8 cellular contexts compared by ENCODE assay signal in the genomic region with DNA sequence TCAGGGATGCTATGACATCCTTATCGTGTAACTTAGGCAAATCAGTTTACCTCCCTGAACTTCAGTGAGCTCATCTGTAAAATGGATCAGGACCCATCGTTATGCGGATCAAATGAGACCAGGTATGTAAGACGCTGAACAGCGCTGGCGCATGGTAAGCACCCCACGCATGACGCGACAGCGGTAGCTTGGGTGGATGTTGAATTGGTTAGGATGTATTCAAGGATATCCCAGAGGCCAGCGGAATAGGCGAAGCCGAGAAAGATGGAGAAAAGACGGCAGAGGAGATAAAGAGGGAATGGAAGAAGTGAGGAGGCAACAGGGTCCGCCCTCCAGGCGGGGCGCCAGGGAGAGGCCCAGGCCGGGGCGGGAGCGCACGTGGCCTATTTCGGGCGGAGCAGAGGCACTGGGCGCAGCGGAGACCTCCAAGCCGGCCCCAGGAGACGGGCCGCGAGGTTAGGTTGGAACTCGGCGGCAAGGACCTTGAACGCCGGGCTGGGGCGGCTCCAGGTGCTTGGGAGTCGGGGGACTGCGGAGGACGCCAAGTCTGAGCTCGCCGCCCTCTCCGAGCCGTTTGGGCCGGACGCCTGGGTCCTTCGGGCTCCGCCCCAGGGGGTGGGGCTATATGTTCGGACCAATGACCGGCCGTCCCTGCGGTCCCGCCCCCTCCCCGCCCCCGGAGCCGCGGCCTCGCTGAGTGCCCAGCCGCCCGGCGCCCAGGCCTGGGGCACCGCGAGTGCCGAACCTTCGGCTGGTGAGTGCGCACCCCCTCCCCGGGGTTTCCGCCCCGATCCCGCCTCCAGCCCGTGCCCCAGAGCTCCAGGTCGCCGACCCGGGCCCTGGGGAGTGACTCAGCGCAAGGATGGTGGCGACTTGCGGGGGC. TPM values are rescaled to one million over a fixed set of nuclear protein-coding genes. Genes with fewer than 3 reads are reported as not detected.
DNase-seq lines count a peak whose midpoint lies in the region; ATAC-seq and TF ChIP-seq lines count a peak whose summit lies in the region.

Gene ZNF771, plus strand, starts transcription at position 696 of the 883 bp plus-strand sequence. CDS start 448 bp downstream, outside the sequence.

- peak; percentile 92 for TF ChIP-seq POLR2A in Raji (IDR thresholded peaks at IDR 0.05; ENCODE audit: insufficient read depth, low read depth, low read length)

- TF ChIP-seq CTCF in foreskin keratinocyte (conservative IDR thresholded peaks at IDR 0.05) = peak; percentile 13

- H3K36me3 ChIP-seq in KOPT-K1 (ENCODE audit: insufficient read depth, low read length) (peaks cover 24% of the 10 kb centered on the region), neuron (ENCODE audit: insufficient read depth, low read length) (peaks cover 9% of the 10 kb centered on the region)

- ATAC-seq in GM21723 (IDR thresholded peaks at IDR 0.05; ENCODE audit: unreplicated experiment) = peak; percentile 82
- ATAC-seq in foreskin keratinocyte = peak; percentile 78

- DNase-seq in Daoy (ENCODE audit: low read depth) (peak; percentile 87), activated gamma-delta T cell treated with Interleukin-2 at 50 U/mL for 16 hours (peak; percentile 90), foreskin keratinocyte (peak; percentile 59 to 83), stromal cell of bone marrow (ENCODE audit: low read depth) (peak; percentile 74)

- no peaks in the 10 kb centered on the region for H3K27me3 ChIP-seq in foreskin keratinocyte
- no peaks in the 10 kb centered on the region for H3K27me3 ChIP-seq in neuron (ENCODE audit: insufficient read depth, low read length)

- H2AFZ ChIP-seq in neuron (ENCODE audit: low read depth, low read length) = peak within 1 kb of the TSS; percentile 50

- H3K27ac ChIP-seq in KOPT-K1 (ENCODE audit: low read depth, low read length, poor library complexity, severe bottlenecking) (peak within 1 kb of the TSS; percentile 78), foreskin keratinocyte (peak within 1 kb of the TSS; percentile 22)

- H3K9me3 ChIP-seq in KOPT-K1 (ENCODE audit: insufficient read depth, low read length, poor library complexity, severe bottlenecking) (no peaks in the 10 kb centered on the region), neuron (ENCODE audit: low read length) (no peaks in the 10 kb centered on the region)

- H3K4me1 ChIP-seq in foreskin keratinocyte = no peaks in the 10 kb centered on the region
- H3K4me1 ChIP-seq in neuron (ENCODE audit: insufficient read depth, low read length) = peaks cover 7% of the 10 kb centered on the region

- H3K4me3 ChIP-seq in neuron (ENCODE audit: low read length) = peak within 1 kb of the TSS; percentile 68

RNA-seq across cellular contexts. Expression of gene ZNF771, which starts in this region (rescaled TPM):
- 13.8 and 19.7 TPM in 2 replicates for total RNA-seq in Daoy (2014; rRNA removed; shearing (Covaris generic))
- 3.0 TPM in 2 replicates for total RNA-seq in foreskin keratinocyte
- polyA plus RNA-seq in foreskin keratinocyte = 4.0 and 4.4 TPM in 2 replicates

Comparison
In these comparisons a context has a peak if more than half of its experiments do, and no peak if none do; other contexts are left out.
1. Peak in every context shown above with its lines: DNase-seq, ATAC-seq, H3K4me3 ChIP-seq and H3K27ac ChIP-seq.